Comparison of ENCODE assay signal across 12 cellular contexts in genomic region chr2:109647636-109648035, GRCh38. TPM values are rescaled to one million over a fixed set of nuclear protein-coding genes. Genes with fewer than 3 reads are reported as not detected.
DNase-seq lines count a peak whose midpoint lies in the region; ATAC-seq, FAIRE-seq and TF ChIP-seq lines count a peak whose summit lies in the region.
"Had no signal": no experiment of that assay in that cellular context is flagged by ENCODE, and none has a peak within 500 bp of the region (broad histone marks: within the 10 kb centered on the region; RNA-seq: fewer than 3 reads in every experiment).

No MANE protein-coding gene starts in this region.

- no peak overlapping the region for H2BK120ac ChIP-seq in H9 (ENCODE audit: low read depth, low read length, poor library complexity, severe bottlenecking)

- H4K91ac ChIP-seq in H9 (ENCODE audit: insufficient read length, low read depth, low read length): no peak overlapping the region

- H2BK12ac ChIP-seq in H9 (ENCODE audit: insufficient read length, low read depth, low read length): no peak overlapping the region

- no peak overlapping the region for H4K8ac ChIP-seq in H9 (replicated peaks; ENCODE audit: insufficient read length, low read depth, low read length)

- H3K9me3 Mint-ChIP-seq in H9 (no peaks in the 10 kb centered on the region), astrocyte (ENCODE audit: unreplicated experiment) (no peaks in the 10 kb centered on the region)
- H3K9me3 Mint-ChIP-seq in activated CD4-positive, alpha-beta memory T cell treated with anti-CD3 and anti-CD28 coated beads for 36 hours: no peaks in the 10 kb centered on the region

- no peak for TF ChIP-seq CTCF in H9 (conservative IDR thresholded peaks at IDR 0.05)
- no peak for TF ChIP-seq CTCF in astrocyte (IDR thresholded peaks at IDR 0.05; ENCODE audit: insufficient read depth, low read depth, low read length)
- no peak for TF ChIP-seq CTCF in upper lobe of right lung (IDR thresholded peaks at IDR 0.05)
- TF ChIP-seq CTCF in psoas muscle (IDR thresholded peaks at IDR 0.05): no peak

- H3K27me3 Mint-ChIP-seq in H9 (ENCODE audit: low read depth): no peaks in the 10 kb centered on the region
- H3K27me3 Mint-ChIP-seq in astrocyte (ENCODE audit: low read depth, unreplicated experiment): peaks cover 3% of the 10 kb centered on the region
- peaks cover 13% of the 10 kb centered on the region for H3K27me3 Mint-ChIP-seq in activated CD4-positive, alpha-beta memory T cell treated with anti-CD3 and anti-CD28 coated beads for 36 hours

- H4K20me1 ChIP-seq in H9 (ENCODE audit: control insufficient read depth, insufficient read depth, insufficient read length) (no peaks in the 10 kb centered on the region), astrocyte (ENCODE audit: insufficient read depth, low read length) (no peaks in the 10 kb centered on the region)

- H3K9me3 ChIP-seq in H9 (ENCODE audit: control insufficient read depth, low read depth, low read length) (no peaks in the 10 kb centered on the region), astrocyte (ENCODE audit: insufficient read depth, low read depth, low read length) (no peaks in the 10 kb centered on the region), upper lobe of right lung (no peaks in the 10 kb centered on the region), psoas muscle (no peaks in the 10 kb centered on the region)
- H3K9me3 ChIP-seq: colonic mucosa, SJSA1, stomach had no signal

- H3K27ac Mint-ChIP-seq in H9 (no peak overlapping the region; a peak in 1 of 7 replicates), astrocyte (ENCODE audit: unreplicated experiment) (peak overlapping the region; percentile 94)
- no peak overlapping the region for H3K27ac Mint-ChIP-seq in activated CD4-positive, alpha-beta memory T cell treated with anti-CD3 and anti-CD28 coated beads for 36 hours

- CTCF ChIA-PET in activated CD4-positive, alpha-beta memory T cell treated with anti-CD3 and anti-CD28 coated beads for 36 hours (lab: Charles Lee): no interaction called here

- H4K5ac ChIP-seq in H9 (ENCODE audit: insufficient read length, low read depth, low read length): no peak overlapping the region

- H2BK15ac ChIP-seq in H9 (ENCODE audit: low read depth, low read length): no peak overlapping the region

- no CpG with 5 or more reads among the region's 7 CpGs for WGBS in H9 (ENCODE audit: extremely low coverage, insufficient read length, low lambda C conversion rate)
- 94 to 96% (median 95%) methylated on average over 7 of the region's 7 CpGs for WGBS in psoas muscle, 3 donors

- H3K56ac ChIP-seq in H9 (ENCODE audit: insufficient read length, low read depth, low read length): no peak overlapping the region

- no peak overlapping the region for H3K4ac ChIP-seq in H9 (ENCODE audit: low read depth, low read length)

- H3K4me2 ChIP-seq in H9 (ENCODE audit: insufficient read depth, insufficient read length, low read length) (no peak overlapping the region), astrocyte (ENCODE audit: low read length) (peak overlapping the region; percentile 23)

- H3K4me3 ChIP-seq in astrocyte (ENCODE audit: insufficient read depth, low read depth, low read length) (no peak overlapping the region), upper lobe of right lung (no peak overlapping the region), psoas muscle (no peak overlapping the region)
- H3K4me3 ChIP-seq: colonic mucosa, SJSA1, stomach had no signal

- H3K36me3 Mint-ChIP-seq in H9 (ENCODE audit: insufficient read depth in 1 of 3, low read depth in 3 of 3): no peaks in the 10 kb centered on the region
- H3K36me3 Mint-ChIP-seq in astrocyte (ENCODE audit: low read depth, unreplicated experiment): no peaks in the 10 kb centered on the region
- H3K36me3 Mint-ChIP-seq in activated CD4-positive, alpha-beta memory T cell treated with anti-CD3 and anti-CD28 coated beads for 36 hours: no peaks in the 10 kb centered on the region

- H3K4me1 ChIP-seq in H9 (ENCODE audit: insufficient read depth, low read length) (no peaks in the 10 kb centered on the region; the same call in 1 of the 2 replicates), astrocyte (ENCODE audit: insufficient read depth, low read length) (peaks cover 7% of the 10 kb centered on the region), upper lobe of right lung (peaks cover 11% of the 10 kb centered on the region), psoas muscle (no peaks in the 10 kb centered on the region)

- H2AK5ac ChIP-seq in H9 (ENCODE audit: insufficient read length, low read length): no peak overlapping the region

- H3K23me2 ChIP-seq in H9 (ENCODE audit: insufficient read length, low read depth, low read length, poor library complexity, severe bottlenecking): no peaks in the 10 kb centered on the region

- DNase-seq in H9: no peak
- DNase-seq in astrocyte (ENCODE audit: low read depth): peak; percentile 60
- DNase-seq in kidney glomerular epithelial cell (lab: John Stamatoyannopoulos, UW): peak; percentile 79
- DNase-seq in upper lobe of right lung: no peak
- no peak for DNase-seq in psoas muscle
- no peak for DNase-seq in activated CD4-positive, alpha-beta memory T cell treated with anti-CD3 and anti-CD28 coated beads for 36 hours
- DNase-seq: activated naive CD4-positive, alpha-beta T cell; colonic mucosa; KG1; stomach had no signal

- no peaks in the 10 kb centered on the region for H3K79me1 ChIP-seq in H9 (ENCODE audit: insufficient read depth, low read depth, low read length, poor library complexity, severe bottlenecking)

- H3K36me3 ChIP-seq in astrocyte (ENCODE audit: insufficient read depth, low read length) (no peaks in the 10 kb centered on the region), upper lobe of right lung (no peaks in the 10 kb centered on the region), psoas muscle (ENCODE audit: insufficient read depth in 1 of 2, low read depth in 1 of 2) (no peaks in the 10 kb centered on the region)
- H3K36me3 ChIP-seq: colonic mucosa, SJSA1, stomach had no signal

- H3K4me1 Mint-ChIP-seq in H9 (peaks cover 25 to 32% of the 10 kb centered on the region in 2 experiments), astrocyte (ENCODE audit: low read depth, unreplicated experiment) (peaks cover 27% of the 10 kb centered on the region)
- no peaks in the 10 kb centered on the region for H3K4me1 Mint-ChIP-seq in activated CD4-positive, alpha-beta memory T cell treated with anti-CD3 and anti-CD28 coated beads for 36 hours (ENCODE audit: low read depth)

- no peak overlapping the region for H3K4me3 Mint-ChIP-seq in H9
- no peak overlapping the region for H3K4me3 Mint-ChIP-seq in astrocyte (ENCODE audit: unreplicated experiment)
- H3K4me3 Mint-ChIP-seq in activated CD4-positive, alpha-beta memory T cell treated with anti-CD3 and anti-CD28 coated beads for 36 hours: no peak overlapping the region

- H2AFZ ChIP-seq in H9 (ENCODE audit: low read length): no peak overlapping the region
- H2AFZ ChIP-seq in astrocyte (ENCODE audit: low read depth, low read length): peak overlapping the region; percentile 19

- H2BK5ac ChIP-seq in H9 (ENCODE audit: insufficient read length, low read length): no peak overlapping the region

- no peak for FAIRE-seq in astrocyte (lab: Jason Lieb, UNC)

- H3K27me3 ChIP-seq in H9 (ENCODE audit: insufficient read depth, low read length): no peaks in the 10 kb centered on the region
- no peaks in the 10 kb centered on the region for H3K27me3 ChIP-seq in astrocyte (ENCODE audit: insufficient read depth, low read length)
- no peaks in the 10 kb centered on the region for H3K27me3 ChIP-seq in upper lobe of right lung
- peaks cover 0 to 2% (median 0%) of the 10 kb centered on the region in 3 donors for H3K27me3 ChIP-seq in psoas muscle (ENCODE audit: insufficient read depth in 3 of 3, low read length in 2 of 3)
- H3K27me3 ChIP-seq: colonic mucosa, SJSA1, stomach had no signal

- H2BK20ac ChIP-seq in H9 (ENCODE audit: low read depth, low read length, poor library complexity, severe bottlenecking): no peak overlapping the region

- no peak overlapping the region for H3K14ac ChIP-seq in H9 (ENCODE audit: insufficient read depth, low read length)

- H3T11ph ChIP-seq in H9 (ENCODE audit: low read length): no peak overlapping the region

- H3K9ac ChIP-seq in H9 (ENCODE audit: extremely low read depth, insufficient read length, low read length): no peak overlapping the region
- H3K9ac ChIP-seq in astrocyte (ENCODE audit: low read length): no peak overlapping the region

- ATAC-seq in upper lobe of right lung (peak; percentile 34), HG03571 (IDR thresholded peaks at IDR 0.05; ENCODE audit: unreplicated experiment) (no peak), psoas muscle (no peak)

- H3K27ac ChIP-seq in H9 (ENCODE audit: insufficient read length, low read depth, low read length) (no peak overlapping the region), astrocyte (ENCODE audit: low read depth, low read length) (no peak overlapping the region), upper lobe of right lung (no peak overlapping the region), psoas muscle (no peak overlapping the region)
- H3K27ac ChIP-seq: colonic mucosa, SJSA1 had no signal

- H3K79me2 ChIP-seq in H9 (ENCODE audit: insufficient read depth, low read length) (no peaks in the 10 kb centered on the region), astrocyte (ENCODE audit: insufficient read depth, low read length) (no peaks in the 10 kb centered on the region)

- intact Hi-C loops in upper lobe of right lung (cut with DNase I) (no loop called here), psoas muscle (cut with DNase I) (no loop called here)
- intact Hi-C loops in activated CD4-positive, alpha-beta memory T cell treated with anti-CD3 and anti-CD28 coated beads for 36 hours (cut with micrococcal nuclease): no loop called here

- H3K18ac ChIP-seq in H9 (ENCODE audit: insufficient read length, low read depth, low read length): peak overlapping the region; percentile 29

- POLR2A ChIA-PET in activated CD4-positive, alpha-beta memory T cell treated with anti-CD3 and anti-CD28 coated beads for 36 hours (lab: Charles Lee): no interaction called here

- H3K23ac ChIP-seq in H9 (ENCODE audit: insufficient read length, low read depth, low read length): no peak overlapping the region

RNA-seq across cellular contexts. Expression of gene SOWAHC, which starts 33.5 kb away (rescaled TPM):
- total RNA-seq in H9 (2021): 20.1 and 20.9 TPM in 2 replicates
- total RNA-seq in astrocyte: 14.1 and 16.5 TPM in 2 replicates
- total RNA-seq in upper lobe of right lung: 19.9 TPM
- total RNA-seq in psoas muscle: 1 to 10 TPM in 2 of 4 donors, under 1 TPM in 2; 0.75 to 1.1 (median 0.93) TPM
- 1 to 10 TPM in 1 of 3 donors, under 1 TPM in 2; 0.56 to 3.4 (median 0.99) TPM for polyA plus RNA-seq in psoas muscle
- total RNA-seq in activated CD4-positive, alpha-beta memory T cell treated with anti-CD3 and anti-CD28 coated beads for 36 hours: 1 to 10 TPM in 1 of 2 experiments, under 1 TPM in 1; 0.97 to 1.0 TPM

RNA-seq across cellular contexts. Expression of gene SEPTIN10, which starts 33.9 kb away (rescaled TPM):
- total RNA-seq in H9 (2021) (91.2 and 92.5 TPM in 2 replicates), astrocyte (76.3 and 90.8 TPM in 2 replicates), upper lobe of right lung (83.7 TPM), psoas muscle (10 to 100 TPM; 26.6 to 39.8 (median 35.4) TPM)
- polyA plus RNA-seq in psoas muscle: 10 to 100 TPM; 20.6 to 32.6 (median 26.3) TPM
- total RNA-seq in activated CD4-positive, alpha-beta memory T cell treated with anti-CD3 and anti-CD28 coated beads for 36 hours: 1 to 10 TPM; 8.4 to 9.8 TPM

Comparison
In these comparisons a context has a peak if more than half of its experiments do, and no peak if none do; other contexts are left out.
1. DNase-seq: peak in astrocyte (single experiment) and kidney glomerular epithelial cell (single experiment); none in H9 (single experiment), upper lobe of right lung (single experiment), psoas muscle (0 of 2) and activated CD4-positive, alpha-beta memory T cell treated with anti-CD3 and anti-CD28 coated beads for 36 hours (single experiment).